Comparison of ENCODE assay signal across 8 cellular contexts in the genomic region with DNA sequence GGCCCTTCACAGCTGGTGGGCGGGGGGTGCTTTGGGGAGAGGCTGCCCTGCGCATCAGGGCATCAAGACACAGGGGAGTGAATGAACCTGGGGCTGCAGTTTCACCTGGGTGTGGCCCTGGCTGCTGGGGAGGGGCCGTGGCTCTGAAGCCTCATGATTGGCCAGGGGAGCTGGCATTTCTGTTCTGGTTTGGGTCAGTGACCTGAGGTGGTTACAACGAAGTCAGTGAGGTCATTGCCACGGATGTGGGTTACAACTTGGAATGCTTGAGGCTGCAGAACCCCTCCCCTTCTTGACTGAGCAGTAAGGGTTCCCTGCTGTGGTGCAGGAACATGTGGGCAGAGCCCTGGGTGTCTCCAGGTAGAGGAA. TPM values are rescaled to one million over a fixed set of nuclear protein-coding genes. Genes with fewer than 3 reads are reported as not detected.
DNase-seq lines count a peak whose midpoint lies in the region; ATAC-seq and TF ChIP-seq lines count a peak whose summit lies in the region.

No MANE protein-coding gene starts in this region.

- no peak overlapping the region for H3K27ac Mint-ChIP-seq in endodermal cell

- H3K4me3 Mint-ChIP-seq in endodermal cell = no peak overlapping the region

- H3K4me3 ChIP-seq in HCT116 (replicated peaks in 1 of 2; ENCODE audit: low read depth in 1 of 2, low read length in 2 of 2) (no peak overlapping the region), endodermal cell (ENCODE audit: low read length) (no peak overlapping the region)

- peaks cover 3% of the 10 kb centered on the region for H3K27me3 Mint-ChIP-seq in endodermal cell (ENCODE audit: insufficient read depth)

- H3K36me3 Mint-ChIP-seq in endodermal cell (ENCODE audit: low read depth) = no peaks in the 10 kb centered on the region

- DNase-seq in GM10248 (ENCODE audit: extremely low spot score) (peak; percentile 81), HCT116 (ENCODE audit: low read depth, low spot score) (peak; percentile 62), SW480 (ENCODE audit: low spot score) (peak; percentile 96), endodermal cell (peak; percentile 80), stromal cell of bone marrow (ENCODE audit: low read depth) (peak; percentile 39), NCI-H526 (lab: John Stamatoyannopoulos, UW) (no peak)

- peak overlapping the region; percentile 35; the same call in 1 of the 2 replicates for H3K27ac ChIP-seq in HCT116 (ENCODE audit: low read depth, low read length)
- H3K27ac ChIP-seq in endodermal cell (ENCODE audit: low read depth, low read length) = no peak overlapping the region

- peaks cover 42 to 54% of the 10 kb centered on the region in 2 experiments for H3K4me1 ChIP-seq in HCT116 (ENCODE audit: control insufficient read depth in 1 of 2, insufficient read depth in 2 of 2, low read length in 2 of 2)
- no peaks in the 10 kb centered on the region for H3K4me1 ChIP-seq in endodermal cell (ENCODE audit: control insufficient read depth, insufficient read depth, low read length)

- H2AFZ ChIP-seq in HCT116 (ENCODE audit: low read depth, low read length, poor library complexity, severe bottlenecking) = no peak overlapping the region

- TF ChIP-seq CTCF in GM10248 (IDR thresholded peaks at IDR 0.05; ENCODE audit: control extremely low read depth, extremely low read depth, low read depth, missing control alignments) (no peak), HCT116 (IDR thresholded peaks at IDR 0.05 in 2 of 3, conservative IDR thresholded peaks at IDR 0.05 in 1 of 3; ENCODE audit: borderline replicate concordance in 1 of 3, insufficient read depth in 1 of 3, low read depth in 2 of 3, low read length in 2 of 3) (no peak), endodermal cell (conservative IDR thresholded peaks at IDR 0.05) (no peak)

- H3K27me3 ChIP-seq in HCT116 (ENCODE audit: insufficient read depth, low read length) (no peaks in the 10 kb centered on the region), endodermal cell (ENCODE audit: control insufficient read depth, insufficient read depth, low read length, poor library complexity, severe bottlenecking) (no peaks in the 10 kb centered on the region)

- CTCF ChIA-PET in GM10248 (lab: Yijun Ruan, JAX) (interaction anchor here (0.9 to 1.3 kb wide), 3 partner anchors 9 to 14 kb away, joined by 3 to 7 read pairs (median 3); a partner anchor contains a TSS), HCT116 (lab: Charles Lee) (interaction anchor here (1.1 kb wide), 1 partner anchor 27 kb away, joined by 4 read pairs; no protein-coding TSS in a partner anchor)

- no peak for TF ChIP-seq RAD21 in HCT116 (IDR thresholded peaks at IDR 0.05; ENCODE audit: low read depth)

- RAD21 ChIA-PET in HCT116 (lab: Charles Lee; ENCODE audit: low non-redundant PET in 1 of 2, low total read pairs in 2 of 2, uncharacterized antibody in 2 of 2, unreplicated experiment in 2 of 2) = interaction anchor here in 1 of 2 experiments (0.8 kb wide), 1 partner anchor 27 kb away, joined by 3 read pairs; no protein-coding TSS in a partner anchor

- H3K9ac ChIP-seq in HCT116 (ENCODE audit: low read length) (no peak overlapping the region), endodermal cell (ENCODE audit: extremely low read depth, low read length, poor library complexity, severe bottlenecking) (no peak overlapping the region)

- no peaks in the 10 kb centered on the region for H3K9me3 ChIP-seq in HCT116 (ENCODE audit: control insufficient read depth in 1 of 2, insufficient read depth in 1 of 2, low read depth in 1 of 2, low read length in 2 of 2)
- no peaks in the 10 kb centered on the region for H3K9me3 ChIP-seq in endodermal cell (ENCODE audit: control insufficient read depth, low read length)

- WGBS in endodermal cell (ENCODE audit: insufficient coverage in 1 of 2, insufficient read length in 1 of 2), 2 experiments = 44 to 57% methylated on average over 4 to 5 of the region's 5 CpGs

- H3K4me1 Mint-ChIP-seq in endodermal cell = peaks cover 14% of the 10 kb centered on the region

- TF ChIP-seq POLR2A in HCT116 (IDR thresholded peaks at IDR 0.05; ENCODE audit: borderline replicate concordance, extremely low read depth, insufficient read depth, insufficient read length) = no peak

- no peaks in the 10 kb centered on the region for H3K9me2 ChIP-seq in HCT116 (ENCODE audit: insufficient read depth)

- BruUV-seq in HCT116 (replicated peaks; lab: Mats Ljungman, UMichigan) = no TSS peak

- no peaks in the 10 kb centered on the region for H4K20me1 ChIP-seq in HCT116 (ENCODE audit: insufficient read depth)

- intact Hi-C loops in HCT116 (cut with micrococcal nuclease) = no loop called here

- peak overlapping the region; percentile 61 for H3K4me2 ChIP-seq in HCT116 (ENCODE audit: low read length)

- no peaks in the 10 kb centered on the region for H3K79me2 ChIP-seq in HCT116 (ENCODE audit: insufficient read depth, low read length)

- H3K36me3 ChIP-seq in HCT116 (ENCODE audit: control insufficient read depth in 1 of 2, insufficient read depth in 2 of 2, low read length in 2 of 2) = no peaks in the 10 kb centered on the region
- H3K36me3 ChIP-seq in endodermal cell (ENCODE audit: control insufficient read depth, insufficient read depth, low read length) = no peaks in the 10 kb centered on the region

- no peaks in the 10 kb centered on the region for H3K9me3 Mint-ChIP-seq in endodermal cell

- ATAC-seq in HCT116 (peak; percentile 54), HG02678 (IDR thresholded peaks at IDR 0.05; ENCODE audit: unreplicated experiment) (no peak), HG02642 (IDR thresholded peaks at IDR 0.05; ENCODE audit: poor library complexity, unreplicated experiment) (no peak)

- POLR2A ChIA-PET in GM10248 (lab: Yijun Ruan, JAX) = no interaction called here
- POLR2A ChIA-PET in HCT116 (lab: Charles Lee) = interaction anchor here (1.4 kb wide), 1 partner anchor 27 kb away, joined by 3 read pairs; no protein-coding TSS in a partner anchor

TF ChIP-seq in HCT116, 20 proteins besides CTCF, POLR2A, EP300 and RAD21:
- no peak for TF ChIP-seq POLR2AphosphoS5 (IDR thresholded peaks at IDR 0.05; ENCODE audit: low read depth, low read length)
- TF ChIP-seq, protein P1, sequence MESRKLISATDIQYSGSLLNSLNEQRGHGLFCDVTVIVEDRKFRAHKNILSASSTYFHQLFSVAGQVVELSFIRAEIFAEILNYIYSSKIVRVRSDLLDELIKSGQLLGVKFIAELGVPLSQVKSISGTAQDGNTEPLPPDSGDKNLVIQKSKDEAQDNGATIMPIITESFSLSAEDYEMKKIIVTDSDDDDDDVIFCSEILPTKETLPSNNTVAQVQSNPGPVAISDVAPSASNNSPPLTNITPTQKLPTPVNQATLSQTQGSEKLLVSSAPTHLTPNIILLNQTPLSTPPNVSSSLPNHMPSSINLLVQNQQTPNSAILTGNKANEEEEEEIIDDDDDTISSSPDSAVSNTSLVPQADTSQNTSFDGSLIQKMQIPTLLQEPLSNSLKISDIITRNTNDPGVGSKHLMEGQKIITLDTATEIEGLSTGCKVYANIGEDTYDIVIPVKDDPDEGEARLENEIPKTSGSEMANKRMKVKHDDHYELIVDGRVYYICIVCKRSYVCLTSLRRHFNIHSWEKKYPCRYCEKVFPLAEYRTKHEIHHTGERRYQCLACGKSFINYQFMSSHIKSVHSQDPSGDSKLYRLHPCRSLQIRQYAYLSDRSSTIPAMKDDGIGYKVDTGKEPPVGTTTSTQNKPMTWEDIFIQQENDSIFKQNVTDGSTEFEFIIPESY (IDR thresholded peaks at IDR 0.05; ENCODE audit: extremely low read depth, insufficient replicate concordance, low read length) = no peak
- TF ChIP-seq SIN3A (IDR thresholded peaks at IDR 0.05; ENCODE audit: low read depth) = no peak
- no peak for TF ChIP-seq FOSL1 (IDR thresholded peaks at IDR 0.05; ENCODE audit: low read depth)
- no peak for TF ChIP-seq ZFX (IDR thresholded peaks at IDR 0.05)
- TF ChIP-seq EZH2phosphoT487 (IDR thresholded peaks at IDR 0.05; ENCODE audit: borderline replicate concordance) = no peak
- TF ChIP-seq EZH2 (IDR thresholded peaks at IDR 0.05) = no peak
- TF ChIP-seq TCF7L2 (IDR thresholded peaks at IDR 0.05; ENCODE audit: borderline replicate concordance, extremely low read depth, insufficient read depth, insufficient read length) = no peak
- TF ChIP-seq ZNF274 (IDR thresholded peaks at IDR 0.05; ENCODE audit: low read depth, low read length) = no peak
- no peak for TF ChIP-seq YY1 (IDR thresholded peaks at IDR 0.05; ENCODE audit: extremely low read depth, insufficient replicate concordance, low read depth, low read length)

RNA-seq across cellular contexts. Expression of a gene that starts 3.0 kb away (rescaled TPM):
- total RNA-seq in HCT116 (2021; ENCODE audit: unreplicated experiment) = 29.7 TPM
- polyA plus RNA-seq in HCT116 (2012) = 37.7 and 40.4 TPM in 2 replicates
- total RNA-seq in endodermal cell = 100 to 1,000 TPM in 1 of 2 donors, 10 to 100 TPM in 1; 64.3 to 110 TPM
- 82.9 TPM for polyA plus RNA-seq in endodermal cell (2013, experiment 1 of 2)
- 77.1 TPM for polyA plus RNA-seq in endodermal cell (2013, experiment 2 of 2)

RNA-seq across cellular contexts. Expression of a gene that starts 13.4 kb away (rescaled TPM):
- total RNA-seq in HCT116 (2021; ENCODE audit: unreplicated experiment) = 21.4 TPM
- polyA plus RNA-seq in HCT116 (2012) = 18.1 and 21.4 TPM in 2 replicates
- 10 to 100 TPM; 14.6 to 15.8 TPM for total RNA-seq in endodermal cell
- 10.7 TPM for polyA plus RNA-seq in endodermal cell (2013, experiment 1 of 2)
- polyA plus RNA-seq in endodermal cell (2013, experiment 2 of 2) = 10.8 TPM

RNA-seq across cellular contexts. Expression of a gene that starts 13.9 kb away (rescaled TPM):
- total RNA-seq in HCT116 (2021; ENCODE audit: unreplicated experiment) (1.6 TPM), endodermal cell (1 to 10 TPM; 4.1 to 5.5 TPM)
- polyA plus RNA-seq in HCT116 (2012) = 1.6 and 1.7 TPM in 2 replicates
- polyA plus RNA-seq in endodermal cell (2013, experiment 1 of 2) = 3.0 TPM
- 2.8 TPM for polyA plus RNA-seq in endodermal cell (2013, experiment 2 of 2)

RNA-seq across cellular contexts. Expression of a gene that starts 16.5 kb away (rescaled TPM):
- total RNA-seq in HCT116 (2021; ENCODE audit: unreplicated experiment) = 3.3 TPM
- 1.2 and 1.8 TPM in 2 replicates for polyA plus RNA-seq in HCT116 (2012)
- total RNA-seq in endodermal cell = 1 to 10 TPM; 2.3 to 2.8 TPM
- 0.57 TPM for polyA plus RNA-seq in endodermal cell (2013, experiment 1 of 2)
- polyA plus RNA-seq in endodermal cell (2013, experiment 2 of 2) = 0.95 TPM

RNA-seq across cellular contexts. Expression of a gene that starts 18.2 kb away (rescaled TPM):
- total RNA-seq in HCT116 (2021; ENCODE audit: unreplicated experiment) (not detected), endodermal cell (not detected)
- 0.06 and 0.08 TPM in 2 replicates for polyA plus RNA-seq in HCT116 (2012)
- polyA plus RNA-seq in endodermal cell (2013, experiment 1 of 2) = not detected
- polyA plus RNA-seq in endodermal cell (2013, experiment 2 of 2) = not detected

Comparison
In these comparisons a context has a peak if more than half of its experiments do, and no peak if none do; other contexts are left out.
1. DNase-seq: peak in GM10248 (single experiment), HCT116 (single experiment), SW480 (single experiment), endodermal cell (single experiment) and stromal cell of bone marrow (single experiment); none in NCI-H526 (0 of 2).